16 cellular contexts compared by ENCODE assay signal in genomic region chr2:172921538-172922236, GRCh38.
A peak's percentile ranks its signal among the peaks of the same experiment; 100 is the strongest.
DNase-seq lines count a peak whose midpoint lies in the region; ATAC-seq and TF ChIP-seq lines count a peak whose summit lies in the region.
"Had no signal": no experiment of that assay in that cellular context is flagged by ENCODE, and none has a peak within 500 bp of the region (broad histone marks: within the 10 kb centered on the region; RNA-seq: fewer than 3 reads in every experiment).

No MANE protein-coding gene starts in this region.

- no peak overlapping the region for H3K27ac Mint-ChIP-seq in natural killer cell treated with Interleukin-12 subunit alpha and Interleukin-12 subunit beta and Interleukin-15 and Interleukin-18, amount 100 ng/mL, for 72 hours
- H3K27ac Mint-ChIP-seq: activated T-helper 2 cell treated with anti-CD3 and anti-CD28 coated beads, Interferon-gamma antibody, Interleukin-2, Interleukin-4, amounts not matched to agents 10 μg/mL and 5 μg/mL and 100 μg/mL, durations not matched to agents 14 hours and 24 hours and 36 hours; CD14-positive monocyte; nephron progenitor cell had no signal

- no peaks in the 10 kb centered on the region for H4K20me1 ChIP-seq in PC-9 (ENCODE audit: insufficient read depth)

- H3K27me3 ChIP-seq in PC-9 (ENCODE audit: insufficient read depth, low read depth), result no peaks in the 10 kb centered on the region
- no peaks in the 10 kb centered on the region for H3K27me3 ChIP-seq in stomach
- no peaks in the 10 kb centered on the region for H3K27me3 ChIP-seq in left lung
- H3K27me3 ChIP-seq: gastroesophageal sphincter had no signal

- intact Hi-C loops in PC-9 (cut with micrococcal nuclease; ENCODE audit: unreplicated experiment) (no loop called here), stomach (cut with DNase I; ENCODE audit: low total_unique reads) (no loop called here), left lung (cut with DNase I) (no loop called here)

- H2AFZ ChIP-seq in PC-9, result no peak overlapping the region

- H3K4me2 ChIP-seq in PC-9, result 0 out of 2 replicates have a peak overlapping the region, but pooled peaks have one; percentile 0

- 61 to 74% methylated on average over 3 of the region's 6 CpGs for WGBS in mesodermal cell (ENCODE audit: insufficient coverage in 2 of 2), 2 experiments
- WGBS in stomach, 5 donors, result 67 to 81% (median 74%) methylated on average over 6 of the region's 6 CpGs

- no peak for TF ChIP-seq EP300 in stomach (IDR thresholded peaks at IDR 0.05)

- no peaks in the 10 kb centered on the region for H3F3A ChIP-seq in PC-9 (ENCODE audit: insufficient read depth, low read depth)

- TF ChIP-seq CTCF in PC-9 (conservative IDR thresholded peaks at IDR 0.05) (no peak), epithelial cell of proximal tubule (conservative IDR thresholded peaks at IDR 0.05; ENCODE audit: low read depth, low read length) (no peak), stomach (IDR thresholded peaks at IDR 0.05) (no peak), left lung (IDR thresholded peaks at IDR 0.05) (no peak)

- no peaks in the 10 kb centered on the region for H3K9me2 ChIP-seq in PC-9 (ENCODE audit: insufficient read depth)

- no peaks in the 10 kb centered on the region for H3K9me3 Mint-ChIP-seq in natural killer cell treated with Interleukin-12 subunit alpha and Interleukin-12 subunit beta and Interleukin-15 and Interleukin-18, amount 100 ng/mL, for 72 hours
- H3K9me3 Mint-ChIP-seq: activated T-helper 2 cell treated with anti-CD3 and anti-CD28 coated beads, Interferon-gamma antibody, Interleukin-2, Interleukin-4, amounts not matched to agents 10 μg/mL and 5 μg/mL and 100 μg/mL, durations not matched to agents 14 hours and 24 hours and 36 hours; CD14-positive monocyte; nephron progenitor cell had no signal

- no peaks in the 10 kb centered on the region for H3K79me2 ChIP-seq in PC-9 (ENCODE audit: low read depth)

- CTCF ChIA-PET in PC-9 (lab: Charles Lee), result no interaction called here

- ATAC-seq in GM21619 (IDR thresholded peaks at IDR 0.05; ENCODE audit: unreplicated experiment) (no peak), left lung (no peak)
- no peak for ATAC-seq in natural killer cell treated with Interleukin-12 subunit alpha and Interleukin-12 subunit beta and Interleukin-15 and Interleukin-18, amount 100 ng/mL, for 72 hours
- ATAC-seq: gastroesophageal sphincter, left colon had no signal

- H3K4me1 Mint-ChIP-seq in natural killer cell treated with Interleukin-12 subunit alpha and Interleukin-12 subunit beta and Interleukin-15 and Interleukin-18, amount 100 ng/mL, for 72 hours (ENCODE audit: low read depth in 2 of 2), result no peaks in the 10 kb centered on the region

- H3K36me3 Mint-ChIP-seq in natural killer cell treated with Interleukin-12 subunit alpha and Interleukin-12 subunit beta and Interleukin-15 and Interleukin-18, amount 100 ng/mL, for 72 hours, result no peaks in the 10 kb centered on the region
- H3K36me3 Mint-ChIP-seq: CD14-positive monocyte had no signal

- peaks cover 14% of the 10 kb centered on the region for H3K4me1 ChIP-seq in PC-9 (replicated peaks; ENCODE audit: insufficient read depth)
- peaks cover 18% of the 10 kb centered on the region for H3K4me1 ChIP-seq in mesodermal cell (ENCODE audit: control insufficient read depth, insufficient read depth, low read length, poor library complexity, severe bottlenecking)
- peaks cover 0 to 4% (median 0%) of the 10 kb centered on the region in 4 donors for H3K4me1 ChIP-seq in stomach
- H3K4me1 ChIP-seq in left lung, result no peaks in the 10 kb centered on the region

- DNase-seq in EH (ENCODE audit: low read depth), result peak; percentile 62
- peak in 1 of 2 experiments; percentile 48 for DNase-seq in PC-9
- DNase-seq in epithelial cell of proximal tubule (ENCODE audit: low read depth), result peak; percentile 40
- no peak for DNase-seq in natural killer cell treated with Interleukin-12 subunit alpha and Interleukin-12 subunit beta and Interleukin-15 and Interleukin-18, amount 100 ng/mL, for 72 hours (ENCODE audit: low spot score)
- no peak for DNase-seq in stomach
- DNase-seq in left lung, result no peak
- DNase-seq: activated CD4-positive, alpha-beta T cell treated with anti-CD3 and anti-CD28 coated beads, Interleukin-2, amount 50 U/mL, for 48 hours; H7; left colon; NCI-H1048; nephron progenitor cell had no signal

- no peak overlapping the region for H3K4me3 Mint-ChIP-seq in natural killer cell treated with Interleukin-12 subunit alpha and Interleukin-12 subunit beta and Interleukin-15 and Interleukin-18, amount 100 ng/mL, for 72 hours
- H3K4me3 Mint-ChIP-seq: CD14-positive monocyte, nephron progenitor cell had no signal

- H3K27me3 Mint-ChIP-seq in natural killer cell treated with Interleukin-12 subunit alpha and Interleukin-12 subunit beta and Interleukin-15 and Interleukin-18, amount 100 ng/mL, for 72 hours, result peaks cover 15 to 45% of the 10 kb centered on the region in 2 donors

- no TSS peak for BruUV-seq in PC-9 (replicated peaks; lab: Mats Ljungman, UMichigan)

- H3K27ac ChIP-seq in PC-9 (no peak overlapping the region), mesodermal cell (ENCODE audit: low read depth, low read length, severe bottlenecking) (peak overlapping the region; percentile 54), stomach (no peak overlapping the region), left lung (no peak overlapping the region)
- H3K27ac ChIP-seq: gastroesophageal sphincter had no signal

- TF ChIP-seq POLR2A in stomach (IDR thresholded peaks at IDR 0.05), result no peak

- H3K9me3 ChIP-seq in PC-9 (ENCODE audit: insufficient read depth, low read depth), result no peaks in the 10 kb centered on the region
- no peaks in the 10 kb centered on the region for H3K9me3 ChIP-seq in mesodermal cell (ENCODE audit: control insufficient read depth, low read length)
- no peaks in the 10 kb centered on the region for H3K9me3 ChIP-seq in stomach
- no peaks in the 10 kb centered on the region for H3K9me3 ChIP-seq in left lung
- H3K9me3 ChIP-seq: gastroesophageal sphincter had no signal

- H3K36me3 ChIP-seq in PC-9 (ENCODE audit: low read depth) (no peaks in the 10 kb centered on the region), mesodermal cell (ENCODE audit: control insufficient read depth, insufficient read depth, low read length) (no peaks in the 10 kb centered on the region), stomach (no peaks in the 10 kb centered on the region), left lung (no peaks in the 10 kb centered on the region)
- H3K36me3 ChIP-seq: gastroesophageal sphincter had no signal

- POLR2A ChIA-PET in PC-9 (lab: Charles Lee; ENCODE audit: unreplicated experiment), result interaction anchor here (0.7 to 0.8 kb wide), 2 partner anchors 9 to 20 kb away, joined by 3 to 8 read pairs; no protein-coding TSS in a partner anchor

- H3K4me3 ChIP-seq in PC-9 (no peak overlapping the region), epithelial cell of proximal tubule (ENCODE audit: low read depth, low read length) (no peak overlapping the region), mesodermal cell (ENCODE audit: extremely low read depth, insufficient read depth, low read length, poor library complexity, severe bottlenecking) (no peak overlapping the region), stomach (no peak overlapping the region), left lung (no peak overlapping the region)
- H3K4me3 ChIP-seq: gastroesophageal sphincter had no signal

Comparison
In these comparisons a context has a peak if more than half of its experiments do, and no peak if none do; other contexts are left out.
1. DNase-seq: peak in EH (single experiment) and epithelial cell of proximal tubule (single experiment); none in natural killer cell treated with Interleukin-12 subunit alpha and Interleukin-12 subunit beta and Interleukin-15 and Interleukin-18, amount 100 ng/mL, for 72 hours (single experiment), stomach (single experiment) and left lung (0 of 2).